In genomic region chr1:37033355-37034291, GRCh38 we compare ENCODE assay signal across 12 cellular contexts. TPM values are rescaled to one million over a fixed set of nuclear protein-coding genes. Genes with fewer than 3 reads are reported as not detected.
A peak's percentile ranks its signal among the peaks of the same experiment; 100 is the strongest.
DNase-seq lines count a peak whose midpoint lies in the region; ATAC-seq and TF ChIP-seq lines count a peak whose summit lies in the region.
"Had no signal": no experiment of that assay in that cellular context is flagged by ENCODE, and none has a peak within 500 bp of the region (broad histone marks: within the 10 kb centered on the region; RNA-seq: fewer than 3 reads in every experiment).

No MANE protein-coding gene starts in this region.

- no peak overlapping the region for H3K27ac Mint-ChIP-seq in progenitor cell of endocrine pancreas

- peaks cover 81% of the 10 kb centered on the region for H3K27me3 Mint-ChIP-seq in progenitor cell of endocrine pancreas

- H3K9me3 Mint-ChIP-seq in progenitor cell of endocrine pancreas (ENCODE audit: low read depth), result no peaks in the 10 kb centered on the region

- H3K4me3 Mint-ChIP-seq in progenitor cell of endocrine pancreas (ENCODE audit: low read depth), result peak overlapping the region; percentile 21

- TF ChIP-seq CTCF in GM13977 (IDR thresholded peaks at IDR 0.05; ENCODE audit: extremely low read depth, insufficient read depth, missing control alignments), result no peak
- peak; percentile 11 for TF ChIP-seq CTCF in progenitor cell of endocrine pancreas (IDR thresholded peaks at IDR 0.05; ENCODE audit: unreplicated experiment)

- no peaks in the 10 kb centered on the region for H3K36me3 Mint-ChIP-seq in progenitor cell of endocrine pancreas (ENCODE audit: insufficient read depth)

- DNase-seq in NCI-H1105 treated with DMSO at 0.1 percent for 48 hours (lab: John Stamatoyannopoulos, UW) (peak; percentile 37), NCI-H1105 (lab: John Stamatoyannopoulos, UW) (no peak), GM13977 (ENCODE audit: low spot score) (peak; percentile 23), ecto neural progenitor cell (ENCODE audit: low spot score) (peak; percentile 62), progenitor cell of endocrine pancreas (ENCODE audit: low spot score, unreplicated experiment) (no peak), MV-4-11 (lab: John Stamatoyannopoulos, UW) (no peak)
- DNase-seq in activated effector memory CD4-positive, alpha-beta T cell treated with Interleukin-2 at 50 U/mL for 16 hours, result no peak
- DNase-seq: activated CD4-positive, CD25-positive, alpha-beta regulatory T cell treated with anti-CD3 and anti-CD28 coated beads, Interleukin-2, amount 50 U/mL, for 72 hours; activated T-cell treated with anti-CD3 and anti-CD28 coated beads for 4 hours; effector CD4-positive, alpha-beta T cell; HCEC 1CT had no signal

- peaks cover 4% of the 10 kb centered on the region for H3K4me1 Mint-ChIP-seq in progenitor cell of endocrine pancreas (ENCODE audit: low read depth)

- ATAC-seq in HG02759 (IDR thresholded peaks at IDR 0.05; ENCODE audit: unreplicated experiment), result no peak

- in situ Hi-C loops in GM13977 (cut with MboI; ENCODE audit: low pct_unique_long_range_greater_than_20kb, low sequenced_read_pairs, unreplicated experiment), result no loop called here

RNA-seq across cellular contexts. Expression of gene GRIK3, which starts 0.7 kb away (rescaled TPM):
- 0.38 and 0.41 TPM in 2 replicates for total RNA-seq in progenitor cell of endocrine pancreas

Comparison
In these comparisons a context has a peak if more than half of its experiments do, and no peak if none do; other contexts are left out.
1. DNase-seq: peak in NCI-H1105 treated with DMSO at 0.1 percent for 48 hours (single experiment), GM13977 (single experiment) and ecto neural progenitor cell (single experiment); none in NCI-H1105 (single experiment), progenitor cell of endocrine pancreas (single experiment), MV-4-11 (single experiment) and activated effector memory CD4-positive, alpha-beta T cell treated with Interleukin-2 at 50 U/mL for 16 hours (single experiment).